ENCODE assay signal across 19 cellular contexts in genomic region chr1:108880850-108881249, GRCh38. TPM values are rescaled to one million over a fixed set of nuclear protein-coding genes. Genes with fewer than 3 reads are reported as not detected.
DNase-seq lines count a peak whose midpoint lies in the region; ATAC-seq and TF ChIP-seq lines count a peak whose summit lies in the region.
"Had no signal": no experiment of that assay in that cellular context is flagged by ENCODE, and none has a peak within 500 bp of the region (broad histone marks: within the 10 kb centered on the region; RNA-seq: fewer than 3 reads in every experiment).

No MANE protein-coding gene starts in this region.

- DNase-seq in EH (ENCODE audit: low read depth) (peak; percentile 32), M059J (ENCODE audit: low read depth) (peak; percentile 36), cardiac fibroblast (ENCODE audit: low read depth in 2 of 2) (peak; percentile 8 to 20), myocyte (ENCODE audit: low read depth) (peak; percentile 40), cerebellar cortex (ENCODE audit: low spot score) (no peak), GDM1 (lab: John Stamatoyannopoulos, UW) (no peak), GM20000 (ENCODE audit: low spot score) (no peak)
- DNase-seq: activated CD4-positive, alpha-beta memory T cell treated with anti-CD3 and anti-CD28 coated beads, Interleukin-2, amount 10 ng/mL, durations not matched to agents 7 days and 5 days; activated T-cell treated with anti-CD3 and anti-CD28 coated beads, Interleukin-2, amount 50 U/mL, for 48 hours; caudate nucleus; effector memory CD4-positive, alpha-beta T cell; gastrocnemius medialis; natural killer cell; NCI-H1092 treated with DMSO at 0.1 percent for 48 hours; NCI-H2107; NCI-H526 treated with DMSO at 0.1 percent for 48 hours; stimulated activated CD4-positive, alpha-beta T cell treated with anti-CD3 and anti-CD28 coated beads, Interleukin-15, amount 100 ng/mL, for 24 hours had no signal

- TF ChIP-seq CTCF in cardiac fibroblast (IDR thresholded peaks at IDR 0.05; ENCODE audit: low read depth, low read length) (no peak), GM20000 (IDR thresholded peaks at IDR 0.05; ENCODE audit: extremely low read depth, missing control alignments) (no peak)

- H3K4me3 ChIP-seq in cardiac fibroblast (replicated peaks in 1 of 2; ENCODE audit: low read depth in 2 of 2, low read length in 2 of 2): no peak overlapping the region
- H3K4me3 ChIP-seq: gastrocnemius medialis, lung had no signal

- no peak for ATAC-seq in GM21526 (IDR thresholded peaks at IDR 0.05; ENCODE audit: low FRiP score, unreplicated experiment)
- ATAC-seq: gastrocnemius medialis, natural killer cell had no signal

RNA-seq across cellular contexts. Expression of gene GPSM2, which starts 4.1 kb away (rescaled TPM):
- 50.1 and 69.1 TPM in 2 replicates for total RNA-seq in M059J (2014; rRNA removed; shearing (Covaris generic))
- total RNA-seq in myocyte: 103 and 146 TPM in 2 replicates
- polyA plus RNA-seq in myocyte (2012): 7.7 TPM

RNA-seq across cellular contexts. Expression of gene AKNAD1, which starts 24.0 kb away (rescaled TPM):
- 0.37 and 2.3 TPM in 2 replicates for total RNA-seq in M059J (2014; rRNA removed; shearing (Covaris generic))
- 0.31 and 1.8 TPM in 2 replicates for total RNA-seq in myocyte
- 0.44 TPM for polyA plus RNA-seq in myocyte (2012)
- total RNA-seq: activated CD4-positive, alpha-beta memory T cell treated with anti-CD3 and anti-CD28 coated beads, Interleukin-2, amount 10 ng/mL, durations not matched to agents 7 days and 5 days; natural killer cell had no signal

Comparison
In these comparisons a context has a peak if more than half of its experiments do, and no peak if none do; other contexts are left out.
1. DNase-seq: peak in EH (single experiment), M059J (single experiment), cardiac fibroblast (2 of 2) and myocyte (single experiment); none in cerebellar cortex (single experiment), GDM1 (single experiment) and GM20000 (single experiment).